Comparison of ENCODE assay signal across 9 cellular contexts in the genomic region with DNA sequence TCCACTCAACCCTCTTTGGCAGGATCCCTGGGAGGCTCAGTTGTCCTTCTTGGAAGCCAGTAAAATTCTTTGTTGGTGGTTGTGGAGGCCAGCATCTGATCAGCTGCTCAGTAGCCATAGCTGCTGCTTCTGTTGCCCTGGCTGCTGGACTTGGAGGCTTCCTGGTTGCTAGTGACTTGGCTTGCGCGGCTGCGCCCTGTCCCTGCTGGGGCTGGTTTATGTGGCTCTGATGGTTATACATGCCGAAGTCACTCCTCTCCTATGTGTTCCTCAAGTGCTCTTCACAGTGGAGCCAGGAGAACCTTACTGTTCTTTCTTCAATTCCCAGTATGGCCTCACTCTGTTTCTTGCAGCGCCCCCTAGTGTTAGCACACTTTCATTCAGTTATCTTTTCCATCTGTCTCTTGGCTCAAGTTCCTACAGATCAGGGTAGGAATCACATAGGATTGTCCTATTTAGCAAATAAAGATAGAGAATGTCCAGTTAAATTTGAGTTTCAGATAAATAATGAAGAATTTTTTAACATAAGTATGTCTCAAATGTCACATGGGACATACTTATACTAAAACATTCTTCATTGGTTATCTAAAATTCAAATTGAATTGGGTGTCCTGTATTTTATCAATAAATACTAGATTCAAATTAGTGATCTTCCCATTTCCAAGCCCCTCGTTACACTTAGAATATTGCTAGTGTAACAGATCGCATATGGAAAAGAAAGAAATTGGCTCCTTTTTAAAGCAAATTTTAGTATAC.
DNase-seq lines count a peak whose midpoint lies in the region; ATAC-seq, FAIRE-seq and TF ChIP-seq lines count a peak whose summit lies in the region.
"Had no signal": no experiment of that assay in that cellular context is flagged by ENCODE, and none has a peak within 500 bp of the region (broad histone marks: within the 10 kb centered on the region; RNA-seq: fewer than 3 reads in every experiment).

No MANE protein-coding gene starts in this region.

- CTCF ChIA-PET in A549 (lab: Yijun Ruan, JAX) = no interaction called here
- CTCF ChIA-PET in Panc1 (lab: Charles Lee) = no interaction called here
- CTCF ChIA-PET in GM12878 (lab: Yijun Ruan, JAX) = interaction anchor here (1.2 to 1.9 kb wide), 3 partner anchors 22 to 191 kb away, joined by 3 to 12 read pairs (median 4); no protein-coding TSS in a partner anchor

- H3K9ac ChIP-seq in GM12878 (ENCODE audit: control insufficient read depth, insufficient read depth, low read length) = no peak overlapping the region
- no peak overlapping the region for H3K9ac ChIP-seq in kidney (ENCODE audit: low read length in 2 of 2)

- no peak overlapping the region for H3K4me3 ChIP-seq in A549
- H3K4me3 ChIP-seq in Panc1 (ENCODE audit: low read depth in 2 of 2, low read length in 2 of 2) = no peak overlapping the region
- no peak overlapping the region for H3K4me3 ChIP-seq in GM12878
- H3K4me3 ChIP-seq in kidney (ENCODE audit: low read length in 2 of 2) = no peak overlapping the region

- H3K4me1 ChIP-seq in A549 (peaks cover 10% of the 10 kb centered on the region; the same call in 2 of the 3 replicates), Panc1 (ENCODE audit: control insufficient read depth, insufficient read depth, low read length) (0 out of 2 replicates have a peak, but pooled peaks cover 4% of the 10 kb centered on the region), GM12878 (ENCODE audit: control insufficient read depth, insufficient read depth, low read length) (no peaks in the 10 kb centered on the region), kidney (ENCODE audit: control insufficient read depth in 1 of 2, insufficient read depth in 1 of 2, low read depth in 1 of 2, low read length in 2 of 2) (no peaks in the 10 kb centered on the region)

- no peaks in the 10 kb centered on the region for H3K79me2 ChIP-seq in GM12878 (ENCODE audit: control insufficient read depth, insufficient read depth, low read length)

- H3K4me2 ChIP-seq in A549 = no peak overlapping the region
- no peak overlapping the region for H3K4me2 ChIP-seq in GM12878 (ENCODE audit: control insufficient read depth, insufficient read depth)

- RAD21 ChIA-PET in GM12878 (lab: Charles Lee; ENCODE audit: unreplicated experiment) = no interaction called here

- SMC1A ChIA-PET in GM12878 (lab: Charles Lee; ENCODE audit: uncharacterized antibody, unreplicated experiment) = interaction anchor here (1.0 kb wide), 1 partner anchor 191 kb away, joined by 3 read pairs; no protein-coding TSS in a partner anchor

- TF ChIP-seq EP300 in A549 (IDR thresholded peaks at IDR 0.05) = no peak
- no peak for TF ChIP-seq EP300 in GM12878 (IDR thresholded peaks at IDR 0.05; ENCODE audit: borderline replicate concordance in 1 of 2, control insufficient read depth in 1 of 2, low read depth in 2 of 2, low read length in 2 of 2)

- H3K36me3 ChIP-seq in Panc1 (ENCODE audit: control insufficient read depth, insufficient read depth, low read length) = no peaks in the 10 kb centered on the region
- H3K36me3 ChIP-seq in GM12878 (ENCODE audit: control insufficient read depth in 2 of 2, insufficient read depth in 2 of 2, low read length in 1 of 2) = no peaks in the 10 kb centered on the region
- no peaks in the 10 kb centered on the region for H3K36me3 ChIP-seq in kidney (ENCODE audit: control insufficient read depth in 1 of 2, insufficient read depth in 2 of 2, low read length in 2 of 2)

- no TSS peak for BruUV-seq in Panc1 (replicated peaks; lab: Mats Ljungman, UMichigan)
- BruUV-seq in GM12878 (replicated peaks; lab: Mats Ljungman, UMichigan) = no TSS peak

- TF ChIP-seq RAD21 in A549 (conservative IDR thresholded peaks at IDR 0.05 in 1 of 2, IDR thresholded peaks at IDR 0.05 in 1 of 2) = peak in 1 of 2 experiments; percentile 54; a peak in 2 of 5 replicates
- peak; percentile 58 for TF ChIP-seq RAD21 in GM12878 (IDR thresholded peaks at IDR 0.05; ENCODE audit: insufficient read depth, low read depth, low read length)

- TF ChIP-seq CTCF in A549 (IDR thresholded peaks at IDR 0.05) = peak; percentile 35; the same call in 2 of the 3 replicates
- TF ChIP-seq CTCF in GM12874 (IDR thresholded peaks at IDR 0.05; ENCODE audit: insufficient read depth, low read depth, low read length) = peak; percentile 66
- peak; percentile 74 for TF ChIP-seq CTCF in Panc1 (IDR thresholded peaks at IDR 0.05)
- TF ChIP-seq CTCF in GM12878 (IDR thresholded peaks at IDR 0.05 in 2 of 3, conservative IDR thresholded peaks at IDR 0.05 in 1 of 3; ENCODE audit: control insufficient read depth in 2 of 3, extremely low read depth in 1 of 3, insufficient read depth in 1 of 3, low read depth in 3 of 3, low read length in 3 of 3) = peak; percentile 46 to 73 (median 69)
- peak; percentile 73 for TF ChIP-seq CTCF in kidney (IDR thresholded peaks at IDR 0.05; ENCODE audit: borderline replicate concordance, extremely low read depth, insufficient read depth)

- H3K9me3 ChIP-seq in A549 = 0 out of 3 replicates have a peak, but pooled peaks cover 2% of the 10 kb centered on the region
- H3K9me3 ChIP-seq in Panc1 (ENCODE audit: control insufficient read depth, insufficient read depth, low read depth, low read length) = no peaks in the 10 kb centered on the region
- no peaks in the 10 kb centered on the region for H3K9me3 ChIP-seq in GM12878 (replicated peaks; ENCODE audit: control insufficient read depth, insufficient read depth, low read length)
- H3K9me3 ChIP-seq in kidney (ENCODE audit: control insufficient read depth in 1 of 2, low read length in 2 of 2) = no peaks in the 10 kb centered on the region

- in situ Hi-C loops in Panc1 (cut with HindIII; ENCODE audit: low pct_unique_long_range_greater_than_20kb, low sequenced_read_pairs) = no loop called here
- in situ Hi-C loops in GM12878 (cut with MboI) = no loop called here

- FAIRE-seq in A549 (lab: Jason Lieb, UNC) (no peak), GM12878 (lab: Jason Lieb, UNC) (peak; percentile 23), kidney (lab: Jason Lieb, UNC) (no peak)

- H2AFZ ChIP-seq in GM12878 (ENCODE audit: control insufficient read depth, low read depth, low read length) = no peak overlapping the region

- H3K27me3 ChIP-seq in Panc1 (ENCODE audit: control insufficient read depth, insufficient read depth, low read length) (no peaks in the 10 kb centered on the region), GM12878 (replicated peaks in 1 of 2; ENCODE audit: control insufficient read depth in 2 of 2, insufficient read depth in 2 of 2, low read length in 1 of 2) (no peaks in the 10 kb centered on the region)

- peak overlapping the region in 1 of 2 experiments; percentile 73; a peak in 3 of 6 replicates for H3K27ac ChIP-seq in A549
- H3K27ac ChIP-seq in Panc1 (ENCODE audit: low read length) = peak overlapping the region; percentile 36; the same call in 1 of the 2 replicates
- no peak overlapping the region for H3K27ac ChIP-seq in GM12878 (ENCODE audit: control insufficient read depth, insufficient read depth)
- no peak overlapping the region for H3K27ac ChIP-seq in kidney (ENCODE audit: low read depth in 2 of 2, low read length in 2 of 2)
- H3K27ac ChIP-seq: epithelial cell of prostate had no signal

- POLR2A ChIA-PET in A549 (lab: Yijun Ruan, JAX) = no interaction called here
- POLR2A ChIA-PET in Panc1 (lab: Charles Lee) = no interaction called here
- POLR2A ChIA-PET in GM12878 (lab: Charles Lee) = no interaction called here

- intact Hi-C loops in Panc1 (cut with micrococcal nuclease; ENCODE audit: unreplicated experiment) (no loop called here), GM12878 (cut with micrococcal nuclease; ENCODE audit: unreplicated experiment) (loop anchor here (2.0 kb wide), 2 partner anchors 183 to 191 kb away; no protein-coding TSS in a partner anchor), kidney (cut with DNase I) (no loop called here)

- H4K20me1 ChIP-seq in GM12878 (ENCODE audit: control insufficient read depth, insufficient read depth) = no peaks in the 10 kb centered on the region

- TF ChIP-seq POLR2A in A549 (IDR thresholded peaks at IDR 0.05; ENCODE audit: low read length) (no peak), GM12878 (IDR thresholded peaks at IDR 0.05; ENCODE audit: low read depth, low read length) (no peak)

- DNase-seq in A549 (ENCODE audit: low read depth in 1 of 2, low spot score in 1 of 2) (peak in 1 of 2 experiments; percentile 59), Panc1 (ENCODE audit: low read depth, low spot score) (no peak), GM12878 (ENCODE audit: low read depth, low spot score) (no peak), kidney (no peak), middle frontal gyrus (ENCODE audit: extremely low spot score, low spot score) (no peak)
- peak; percentile 9 for DNase-seq in stimulated activated CD8-positive, alpha-beta memory T cell treated with anti-CD3 and anti-CD28 coated beads, Interleukin-7, amount 100 ng/mL, for 24 hours (ENCODE audit: low read depth)

- 82% methylated on average over 7 of the region's 7 CpGs for WGBS in A549 (ENCODE audit: missing lambda C conversion rate)
- 42% methylated on average over 7 of the region's 7 CpGs for WGBS in GM12878 (ENCODE audit: insufficient coverage, insufficient replicate concordance, low lambda C conversion rate, missing lambda C conversion rate)

- peak in 1 of 2 experiments; percentile 61; a peak in 2 of 6 replicates for ATAC-seq in A549
- peak; percentile 67 for ATAC-seq in HG03457 (IDR thresholded peaks at IDR 0.05; ENCODE audit: unreplicated experiment)
- ATAC-seq in Panc1 = no peak
- ATAC-seq in GM12878 = peak; percentile 80

TF ChIP-seq in A549, 52 proteins besides CTCF, POLR2A, EP300 and RAD21 (continues in another document):
- TF ChIP-seq MAZ (IDR thresholded peaks at IDR 0.05; ENCODE audit: borderline replicate concordance, low read depth, low read length) = no peak
- no peak for TF ChIP-seq ZFP36 (IDR thresholded peaks at IDR 0.05; ENCODE audit: borderline replicate concordance, partially characterized antibody)
- TF ChIP-seq FOSB (CRISPR knock-in tag; IDR thresholded peaks at IDR 0.05) = no peak
- no peak for TF ChIP-seq CHD2 (IDR thresholded peaks at IDR 0.05; ENCODE audit: low read length, partially characterized antibody)
- no peak for TF ChIP-seq FOSL2 (IDR thresholded peaks at IDR 0.05)
- no peak for TF ChIP-seq FOSL2 (CRISPR knock-in tag; IDR thresholded peaks at IDR 0.05)
- no peak for TF ChIP-seq TP53 (CRISPR knock-in tag; IDR thresholded peaks at IDR 0.05)
- TF ChIP-seq KDM1A (IDR thresholded peaks at IDR 0.05; ENCODE audit: low read depth) = no peak

Comparison
In these comparisons a context has a peak if more than half of its experiments do, and no peak if none do; other contexts are left out.
1. Of the 24 proteins assayed by ChIP-seq in both GM12878 and A549: peak only in GM12878: SMC3; only in A549: none; in both: CTCF; in neither: 21; mixed calls (peak in some experiments, not most) for 1.